In genomic region chr6:31541059-31541657, GRCh38 we compare ENCODE assay signal across 8 cellular contexts. TPM values are rescaled to one million over a fixed set of nuclear protein-coding genes. Genes with fewer than 3 reads are reported as not detected.
DNase-seq lines count a peak whose midpoint lies in the region; ATAC-seq and TF ChIP-seq lines count a peak whose summit lies in the region.

No MANE protein-coding gene starts in this region.

- no peaks in the 10 kb centered on the region for H3K27me3 Mint-ChIP-seq in activated naive CD4-positive, alpha-beta T cell treated with anti-CD3 and anti-CD28 coated beads for 36 hours (ENCODE audit: low read depth)

- no peaks in the 10 kb centered on the region for H3K9me3 Mint-ChIP-seq in activated naive CD4-positive, alpha-beta T cell treated with anti-CD3 and anti-CD28 coated beads for 36 hours

- peak overlapping the region; percentile 99 for H3K27ac Mint-ChIP-seq in activated naive CD4-positive, alpha-beta T cell treated with anti-CD3 and anti-CD28 coated beads for 36 hours

- peak; percentile 4 for ATAC-seq in HG03060 (IDR thresholded peaks at IDR 0.05; ENCODE audit: low read depth, unreplicated experiment)
- ATAC-seq in Right ventricle myocardium superior (ENCODE audit: poor library complexity) = peak; percentile 23
- no peak for ATAC-seq in GM21447 (IDR thresholded peaks at IDR 0.05; ENCODE audit: unreplicated experiment)
- no peak for ATAC-seq in HG02642 (IDR thresholded peaks at IDR 0.05; ENCODE audit: poor library complexity, unreplicated experiment)

- peak overlapping the region; percentile 93 for H3K4me3 Mint-ChIP-seq in activated naive CD4-positive, alpha-beta T cell treated with anti-CD3 and anti-CD28 coated beads for 36 hours

- H3K36me3 ChIP-seq in Peyer's patch = peaks cover 0 to 41% (median 0%) of the 10 kb centered on the region in 3 donors

- no peaks in the 10 kb centered on the region for H3K9me3 ChIP-seq in Peyer's patch

- CTCF ChIA-PET in activated naive CD4-positive, alpha-beta T cell treated with anti-CD3 and anti-CD28 coated beads for 36 hours (lab: Charles Lee) = interaction anchor here (0.6 to 22.5 kb wide), 12 partner anchors 10 to 842 kb away, joined by 3 to 604 read pairs (median 4); partner anchors contain the start of genes LST1, LTB, NCR3 and TNF

- peaks cover 45% of the 10 kb centered on the region for H3K36me3 Mint-ChIP-seq in activated naive CD4-positive, alpha-beta T cell treated with anti-CD3 and anti-CD28 coated beads for 36 hours (ENCODE audit: low read depth)

- H3K27ac ChIP-seq in Peyer's patch = peak overlapping the region; percentile 84 to 91 (median 90)

- DNase-seq in COR-L47 (lab: John Stamatoyannopoulos, UW) = peak; percentile 60
- DNase-seq in Peyer's patch = peak in 2 of 3 donors; percentile 71 to 72
- DNase-seq in activated naive CD4-positive, alpha-beta T cell treated with anti-CD3 and anti-CD28 coated beads for 36 hours = peak; percentile 77
- DNase-seq in Right ventricle myocardium superior = peak; percentile 51
- DNase-seq in posterior vena cava (ENCODE audit: low spot score) = peak; percentile 86

- H3K4me3 ChIP-seq in Peyer's patch = peak overlapping the region; percentile 58 to 83 (median 72)

- H3K27me3 ChIP-seq in Peyer's patch = no peaks in the 10 kb centered on the region

- intact Hi-C loops in activated naive CD4-positive, alpha-beta T cell treated with anti-CD3 and anti-CD28 coated beads for 36 hours (cut with micrococcal nuclease) = loop anchor here (1.0 to 10.0 kb wide), 4 partner anchors 47 to 924 kb away; partner anchors contain the start of genes GPSM3, MRPS18B, PBX2 and PPP1R10
- intact Hi-C loops in Right ventricle myocardium superior (cut with DNase I) = no loop called here
- intact Hi-C loops in posterior vena cava (cut with DNase I) = no loop called here

- H3K4me1 ChIP-seq in Peyer's patch = peaks cover 0 to 43% (median 21%) of the 10 kb centered on the region in 4 donors

- H3K4me1 Mint-ChIP-seq in activated naive CD4-positive, alpha-beta T cell treated with anti-CD3 and anti-CD28 coated beads for 36 hours (ENCODE audit: low read depth) = peaks cover 41% of the 10 kb centered on the region

- no peak for TF ChIP-seq CTCF in Peyer's patch (IDR thresholded peaks at IDR 0.05)

- TF ChIP-seq POLR2A in Peyer's patch (IDR thresholded peaks at IDR 0.05) = no peak

RNA-seq across cellular contexts. Expression of gene DDX39B, which starts 0.6 kb away (rescaled TPM):
- total RNA-seq in Peyer's patch (1,000 to 10,000 TPM in 1 of 4 donors, 100 to 1,000 TPM in 3; 161 to 1,087 (median 280) TPM), Right ventricle myocardium superior (145 TPM), posterior vena cava (100 to 1,000 TPM; 165 to 180 TPM)
- 100 to 1,000 TPM; 600 to 624 TPM for total RNA-seq in activated naive CD4-positive, alpha-beta T cell treated with anti-CD3 and anti-CD28 coated beads for 36 hours

RNA-seq across cellular contexts. Expression of gene ATP6V1G2, which starts 5.2 kb away (rescaled TPM):
- not detected for total RNA-seq in Peyer's patch
- total RNA-seq in activated naive CD4-positive, alpha-beta T cell treated with anti-CD3 and anti-CD28 coated beads for 36 hours = 1 to 10 TPM; 1.2 to 1.4 TPM
- total RNA-seq in Right ventricle myocardium superior = 2.3 TPM
- total RNA-seq in posterior vena cava = 1 to 10 TPM in 1 of 2 donors, under 1 TPM in 1; 0.43 to 1.2 TPM

RNA-seq across cellular contexts. Expression of gene NFKBIL1, which starts 6.2 kb away (rescaled TPM):
- total RNA-seq in Peyer's patch = 10 to 100 TPM; 20.0 to 34.5 (median 30.1) TPM
- total RNA-seq in activated naive CD4-positive, alpha-beta T cell treated with anti-CD3 and anti-CD28 coated beads for 36 hours = 10 to 100 TPM; 20.4 to 20.6 TPM
- 9.2 TPM for total RNA-seq in Right ventricle myocardium superior
- total RNA-seq in posterior vena cava = 10 to 100 TPM; 12.0 to 13.2 TPM

RNA-seq across cellular contexts. Expression of gene MCCD1, which starts 12.4 kb away (rescaled TPM):
- not detected for total RNA-seq in Peyer's patch
- total RNA-seq in activated naive CD4-positive, alpha-beta T cell treated with anti-CD3 and anti-CD28 coated beads for 36 hours = not detected
- total RNA-seq in Right ventricle myocardium superior = not detected
- not detected for total RNA-seq in posterior vena cava

RNA-seq across cellular contexts. Expression of gene LTA, which starts 30.9 kb away (rescaled TPM):
- total RNA-seq in Peyer's patch = not detected
- 100 to 1,000 TPM; 165 to 173 TPM for total RNA-seq in activated naive CD4-positive, alpha-beta T cell treated with anti-CD3 and anti-CD28 coated beads for 36 hours
- total RNA-seq in Right ventricle myocardium superior = not detected
- not detected for total RNA-seq in posterior vena cava

Comparison
In these comparisons a context has a peak if more than half of its experiments do, and no peak if none do; other contexts are left out.
1. ATAC-seq: peak in HG03060 (single experiment) and Right ventricle myocardium superior (single experiment); none in GM21447 (single experiment) and HG02642 (single experiment).
2. Peak in every context shown above with its lines, with median percentiles within 50 percentile points of each other: DNase-seq.